Comparison of ENCODE assay signal across 8 cellular contexts in genomic region chr17:4566785-4567184, GRCh38. TPM values are rescaled to one million over a fixed set of nuclear protein-coding genes. Genes with fewer than 3 reads are reported as not detected.
DNase-seq lines count a peak whose midpoint lies in the region; TF ChIP-seq lines count a peak whose summit lies in the region.

No MANE protein-coding gene starts in this region.

- H3K27ac ChIP-seq in GM23248 = no peak overlapping the region
- H3K27ac ChIP-seq in neural progenitor cell = no peak overlapping the region

- H2AFZ ChIP-seq in GM23248 (no peak overlapping the region), neural progenitor cell (replicated peaks) (no peak overlapping the region)

- H3K36me3 Mint-ChIP-seq in neural progenitor cell = no peaks in the 10 kb centered on the region

- peak; percentile 82 for TF ChIP-seq CTCF in AG10803 (conservative IDR thresholded peaks at IDR 0.05; ENCODE audit: low read length)
- TF ChIP-seq CTCF in fibroblast of the aortic adventitia (IDR thresholded peaks at IDR 0.05; ENCODE audit: insufficient read depth, low read length) = peak; percentile 83
- peak; percentile 85 for TF ChIP-seq CTCF in neural progenitor cell (IDR thresholded peaks at IDR 0.05)

- no peaks in the 10 kb centered on the region for H3K9me3 Mint-ChIP-seq in neural progenitor cell

- WGBS in GM23248 (ENCODE audit: low coverage in 1 of 2, low lambda C conversion rate in 2 of 2, missing lambda C conversion rate in 2 of 2), 2 experiments = 18 to 19% methylated on average over 5 of the region's 5 CpGs

- no peak overlapping the region for H3K27ac Mint-ChIP-seq in neural progenitor cell

- no peaks in the 10 kb centered on the region for H3K27me3 ChIP-seq in GM23248 (replicated peaks; ENCODE audit: insufficient read depth)
- peaks cover 7% of the 10 kb centered on the region for H3K27me3 ChIP-seq in neural progenitor cell

- peaks cover 22% of the 10 kb centered on the region for H3K4me1 Mint-ChIP-seq in neural progenitor cell

- H3K9me2 ChIP-seq in GM23248 (ENCODE audit: insufficient read depth) = no peaks in the 10 kb centered on the region

- H3K27me3 Mint-ChIP-seq in neural progenitor cell (ENCODE audit: insufficient read depth, low read depth) = peaks cover 12% of the 10 kb centered on the region

- no peaks in the 10 kb centered on the region for H3K79me2 ChIP-seq in GM23248 (ENCODE audit: insufficient read depth)
- H3K79me2 ChIP-seq in neural progenitor cell (ENCODE audit: low read depth) = no peaks in the 10 kb centered on the region

- H3K4me1 ChIP-seq in GM23248 (ENCODE audit: insufficient read depth) (no peaks in the 10 kb centered on the region), neural progenitor cell (peaks cover 18% of the 10 kb centered on the region)

- no peaks in the 10 kb centered on the region for H4K20me1 ChIP-seq in GM23248 (ENCODE audit: insufficient read depth)
- H4K20me1 ChIP-seq in neural progenitor cell (ENCODE audit: low read depth) = no peaks in the 10 kb centered on the region

- in situ Hi-C loops in GM23248 (cut with MboI) = loop anchor here (5.0 kb wide), 1 partner anchor 56 kb away; no protein-coding TSS in a partner anchor

- no peak overlapping the region for H3K9ac ChIP-seq in GM23248
- H3K9ac ChIP-seq in neural progenitor cell = no peak overlapping the region

- H3K4me3 ChIP-seq in AG10803 (ENCODE audit: low read length) (no peak overlapping the region), GM23248 (no peak overlapping the region), fibroblast of the aortic adventitia (ENCODE audit: low read depth, low read length) (no peak overlapping the region), neural progenitor cell (no peak overlapping the region)

- H3K4me3 Mint-ChIP-seq in neural progenitor cell = peak overlapping the region; percentile 39

- H3K4me2 ChIP-seq in GM23248 (ENCODE audit: unreplicated experiment) (no peak overlapping the region), neural progenitor cell (no peak overlapping the region)

- DNase-seq in AG10803 (ENCODE audit: low read depth) = peak; percentile 26
- peak; percentile 72 for DNase-seq in GM23248
- peak; percentile 45 for DNase-seq in NCI-H2227 treated with DMSO at 0.1 percent for 48 hours (lab: John Stamatoyannopoulos, UW)
- peak; percentile 59 to 72 for DNase-seq in activated CD4-positive, alpha-beta T cell treated with anti-CD3 and anti-CD28 coated beads, Interleukin-2, amount 50 U/mL, for 48 hours
- peak; percentile 52 for DNase-seq in fibroblast of the aortic adventitia (ENCODE audit: low read depth)
- DNase-seq in neural progenitor cell (ENCODE audit: low spot score) = peak; percentile 76
- no peak for DNase-seq in mesenteric fat pad (ENCODE audit: low spot score)
- no peak for DNase-seq in effector CD4-positive, alpha-beta T cell

- no peaks in the 10 kb centered on the region for H3K9me3 ChIP-seq in GM23248 (ENCODE audit: low read depth)
- no peaks in the 10 kb centered on the region for H3K9me3 ChIP-seq in neural progenitor cell (ENCODE audit: low read depth)

- H3F3A ChIP-seq in GM23248 (ENCODE audit: insufficient read depth) (no peaks in the 10 kb centered on the region), neural progenitor cell (ENCODE audit: low read depth) (peaks cover 17% of the 10 kb centered on the region)

- no peaks in the 10 kb centered on the region for H3K36me3 ChIP-seq in GM23248 (ENCODE audit: low read depth)
- no peaks in the 10 kb centered on the region for H3K36me3 ChIP-seq in neural progenitor cell

RNA-seq across cellular contexts. Expression of gene GGT6, which starts 6.4 kb away (rescaled TPM):
- total RNA-seq in GM23248 (2014; rRNA removed; shearing (Covaris generic)) = not detected in 2 replicates
- polyA plus RNA-seq in GM23248 (2016; fragmentation: Nextera tagmentation; extraction: Ambion mirVana) = not detected in 2 replicates
- total RNA-seq in fibroblast of the aortic adventitia (ENCODE audit: low replicate concordance) (not detected in 2 replicates), neural progenitor cell (ENCODE audit: low replicate concordance) (not detected in 2 replicates), mesenteric fat pad (not detected)

RNA-seq across cellular contexts. Expression of gene MYBBP1A, which starts 11.6 kb away (rescaled TPM):
- total RNA-seq in GM23248 (2014; rRNA removed; shearing (Covaris generic)) = 51.7 and 56.4 TPM in 2 replicates
- 41.8 and 42.4 TPM in 2 replicates for polyA plus RNA-seq in GM23248 (2016; fragmentation: Nextera tagmentation; extraction: Ambion mirVana)
- 51.0 and 55.8 TPM in 2 replicates for total RNA-seq in fibroblast of the aortic adventitia (ENCODE audit: low replicate concordance)
- 17.4 and 44.6 TPM in 2 replicates for total RNA-seq in neural progenitor cell (ENCODE audit: low replicate concordance)
- total RNA-seq in mesenteric fat pad = 54.0 TPM

RNA-seq across cellular contexts. Expression of gene SMTNL2, which starts 17.5 kb away (rescaled TPM):
- total RNA-seq in GM23248 (2014; rRNA removed; shearing (Covaris generic)) = not detected in 2 replicates
- polyA plus RNA-seq in GM23248 (2016; fragmentation: Nextera tagmentation; extraction: Ambion mirVana) = not detected in 2 replicates
- total RNA-seq in fibroblast of the aortic adventitia (ENCODE audit: low replicate concordance) = 0.16 TPM in 1 of 2 replicates, not detected in the other
- total RNA-seq in neural progenitor cell (ENCODE audit: low replicate concordance) = 3.0 and 5.2 TPM in 2 replicates
- total RNA-seq in mesenteric fat pad = 0.74 TPM

Comparison
In these comparisons a context has a peak if more than half of its experiments do, and no peak if none do; other contexts are left out.
1. DNase-seq: peak in AG10803 (single experiment), GM23248 (single experiment), NCI-H2227 treated with DMSO at 0.1 percent for 48 hours (single experiment), activated CD4-positive, alpha-beta T cell treated with anti-CD3 and anti-CD28 coated beads, Interleukin-2, amount 50 U/mL, for 48 hours (2 of 2), fibroblast of the aortic adventitia (single experiment) and neural progenitor cell (single experiment); none in mesenteric fat pad (single experiment) and effector CD4-positive, alpha-beta T cell (single experiment).
2. Peak in every context shown above with its lines, with median percentiles within 50 percentile points of each other: CTCF ChIP-seq.